ENCODE assay signal across 8 cellular contexts in genomic region chr4:113547487-113548042, GRCh38.
DNase-seq lines count a peak whose midpoint lies in the region; ATAC-seq and TF ChIP-seq lines count a peak whose summit lies in the region.

No MANE protein-coding gene starts in this region.

- peak overlapping the region in 9 of 10 donors; percentile 20 to 74 (median 47) for H3K27ac ChIP-seq in heart right ventricle

- no peaks in the 10 kb centered on the region for H3K27me3 ChIP-seq in adipocyte (replicated peaks; ENCODE audit: control insufficient read depth, insufficient read depth, low read length)
- no peaks in the 10 kb centered on the region for H3K27me3 ChIP-seq in heart right ventricle

- 20% methylated on average over 5 of the region's 5 CpGs for WGBS in heart right ventricle, 2 donors

- ATAC-seq in GM18502 (IDR thresholded peaks at IDR 0.05; ENCODE audit: poor library complexity, unreplicated experiment) (peak; percentile 100), HG02884 (IDR thresholded peaks at IDR 0.05; ENCODE audit: unreplicated experiment) (peak; percentile 100), heart right ventricle (peak; percentile 93 to 99 (median 98))

- intact Hi-C loops in heart right ventricle (cut with DNase I), result loop anchor here in 8 of 10 donors (2.0 to 10.0 kb wide), 9 partner anchors 67 to 217 kb away; partner anchors contain the start of gene CAMK2D (in 7 of the 8)

- no peak overlapping the region for H3K4me3 ChIP-seq in adipocyte (ENCODE audit: low read length)
- no peak overlapping the region for H3K4me3 ChIP-seq in heart right ventricle

- H3K9ac ChIP-seq in adipocyte (ENCODE audit: low read length), result peak overlapping the region; percentile 33

- H3K4me1 ChIP-seq in adipocyte (ENCODE audit: control insufficient read depth, insufficient read depth, low read length) (peaks cover 24% of the 10 kb centered on the region), heart right ventricle (peaks cover 0 to 22% (median 13%) of the 10 kb centered on the region in 9 donors)

- no peaks in the 10 kb centered on the region for H3K9me3 ChIP-seq in adipocyte (ENCODE audit: control insufficient read depth, low read length)
- H3K9me3 ChIP-seq in heart right ventricle, result no peaks in the 10 kb centered on the region

- TF ChIP-seq CTCF in heart right ventricle (IDR thresholded peaks at IDR 0.05), result peak; percentile 87 to 99 (median 98)

- DNase-seq in NCI-H146 treated with DMSO at 0.1 percent for 48 hours (lab: John Stamatoyannopoulos, UW; ENCODE audit: unreplicated experiment) (peak; percentile 80), T follicular helper cell (ENCODE audit: low read depth) (peak; percentile 83), adipocyte (ENCODE audit: low read depth) (peak; percentile 96), heart right ventricle (peak; percentile 74 to 88), putamen (ENCODE audit: low spot score) (peak; percentile 79), NCI-H128 (lab: John Stamatoyannopoulos, UW; ENCODE audit: unreplicated experiment) (no peak)

- H3K36me3 ChIP-seq in adipocyte (ENCODE audit: control insufficient read depth, insufficient read depth, low read length, severe bottlenecking) (peaks cover 66% of the 10 kb centered on the region), heart right ventricle (peaks cover 0 to 41% (median 0%) of the 10 kb centered on the region in 9 donors)
